1 cellular context compared by ENCODE assay signal in genomic region chr3:10855083-10855870, GRCh38.
A peak's percentile ranks its signal among the peaks of the same experiment; 100 is the strongest.
TF ChIP-seq lines count a peak whose summit lies in the region.

No MANE protein-coding gene starts in this region.

TF ChIP-seq in HepG2, 621 proteins besides CTCF, POLR2A, EP300 and RAD21 (continued from another document and continues in another):
- no peak for TF ChIP-seq ZNF235 (CRISPR knock-in tag; IDR thresholded peaks at IDR 0.05; ENCODE audit: borderline replicate concordance)
- peak; percentile 76 for TF ChIP-seq ARID5B (CRISPR knock-in tag; IDR thresholded peaks at IDR 0.05)
- TF ChIP-seq ZNF569 (CRISPR knock-in tag; IDR thresholded peaks at IDR 0.05; ENCODE audit: borderline replicate concordance), result no peak
- TF ChIP-seq ZNF563 (CRISPR knock-in tag; IDR thresholded peaks at IDR 0.05), result no peak
- 0 out of 2 replicates have a peak, but pooled peaks have one; percentile 56 for TF ChIP-seq ZBTB3 (CRISPR knock-in tag; IDR thresholded peaks at IDR 0.05; ENCODE audit: borderline replicate concordance, low read depth)
- peak; percentile 88 for TF ChIP-seq JUNB (CRISPR knock-in tag; IDR thresholded peaks at IDR 0.05; ENCODE audit: borderline replicate concordance)
- no peak for TF ChIP-seq TGIF2 (CRISPR knock-in tag; IDR thresholded peaks at IDR 0.05)
- 0 out of 2 replicates have a peak, but pooled peaks have one; percentile 11 for TF ChIP-seq RCOR2 (CRISPR knock-in tag; IDR thresholded peaks at IDR 0.05)
- no peak for TF ChIP-seq ZNF766 (CRISPR knock-in tag; IDR thresholded peaks at IDR 0.05; ENCODE audit: borderline replicate concordance)
- no peak for TF ChIP-seq SP5 (CRISPR knock-in tag; IDR thresholded peaks at IDR 0.05; ENCODE audit: borderline replicate concordance, low read depth)
- no peak for TF ChIP-seq POGK (CRISPR knock-in tag; conservative IDR thresholded peaks at IDR 0.05)
- TF ChIP-seq ZNF780A (CRISPR knock-in tag; IDR thresholded peaks at IDR 0.05), result no peak
- no peak for TF ChIP-seq MIER3 (CRISPR knock-in tag; IDR thresholded peaks at IDR 0.05; ENCODE audit: borderline replicate concordance)
- TF ChIP-seq FOXJ3 (CRISPR knock-in tag; IDR thresholded peaks at IDR 0.05; ENCODE audit: borderline replicate concordance), result peak; percentile 36; the same call in 1 of the 2 replicates
- no peak for TF ChIP-seq ZNF557 (CRISPR knock-in tag; IDR thresholded peaks at IDR 0.05)
- TF ChIP-seq ZNF513 (CRISPR knock-in tag; conservative IDR thresholded peaks at IDR 0.05), result no peak
- no peak for TF ChIP-seq CBX2 (IDR thresholded peaks at IDR 0.05; ENCODE audit: low read depth, low read length)
- TF ChIP-seq CBX2 (CRISPR knock-in tag; IDR thresholded peaks at IDR 0.05; ENCODE audit: low read depth), result no peak
- TF ChIP-seq ZNF792 (CRISPR knock-in tag; IDR thresholded peaks at IDR 0.05), result peak; percentile 28; the same call in 1 of the 2 replicates
- TF ChIP-seq BCLAF1 (IDR thresholded peaks at IDR 0.05), result no peak
- no peak for TF ChIP-seq MYC (CRISPR knock-in tag; IDR thresholded peaks at IDR 0.05; ENCODE audit: borderline replicate concordance)
- TF ChIP-seq CEBPG (CRISPR knock-in tag; IDR thresholded peaks at IDR 0.05), result 0 out of 2 replicates have a peak, but pooled peaks have one; percentile 37
- TF ChIP-seq TFAP4 (IDR thresholded peaks at IDR 0.05; ENCODE audit: borderline replicate concordance, low read depth), result no peak; the same call in 1 of the 2 replicates
- no peak for TF ChIP-seq EZH2 (conservative IDR thresholded peaks at IDR 0.05; ENCODE audit: low read depth, low read length)
- TF ChIP-seq FOXA1 (IDR thresholded peaks at IDR 0.05), result no peak
- peak; percentile 75 for TF ChIP-seq FOXA1 (CRISPR knock-in tag; IDR thresholded peaks at IDR 0.05)
- TF ChIP-seq KAT8 (CRISPR knock-in tag; IDR thresholded peaks at IDR 0.05), result 0 out of 2 replicates have a peak, but pooled peaks have one; percentile 18
- TF ChIP-seq MYPOP (CRISPR knock-in tag; IDR thresholded peaks at IDR 0.05), result 0 out of 2 replicates have a peak, but pooled peaks have one; percentile 23
- TF ChIP-seq PATZ1 (CRISPR knock-in tag; IDR thresholded peaks at IDR 0.05), result peak; percentile 36; the same call in 1 of the 2 replicates
- no peak for TF ChIP-seq KMT2A (CRISPR knock-in tag; IDR thresholded peaks at IDR 0.05)
- peak; percentile 20; the same call in 1 of the 2 replicates for TF ChIP-seq SKIL (CRISPR knock-in tag; IDR thresholded peaks at IDR 0.05; ENCODE audit: borderline replicate concordance)
- peak; percentile 88 for TF ChIP-seq FOXA3 (CRISPR knock-in tag; IDR thresholded peaks at IDR 0.05)
- TF ChIP-seq ZNF773 (CRISPR knock-in tag; IDR thresholded peaks at IDR 0.05; ENCODE audit: borderline replicate concordance), result no peak
- TF ChIP-seq ZNF629 (CRISPR knock-in tag; conservative IDR thresholded peaks at IDR 0.05), result peak; percentile 88
- TF ChIP-seq ATF2 (CRISPR knock-in tag; IDR thresholded peaks at IDR 0.05), result no peak
- no peak for TF ChIP-seq ZNF605 (CRISPR knock-in tag; IDR thresholded peaks at IDR 0.05)
- peak; percentile 81 for TF ChIP-seq FOXP4 (CRISPR knock-in tag; IDR thresholded peaks at IDR 0.05)
